In the genomic region with DNA sequence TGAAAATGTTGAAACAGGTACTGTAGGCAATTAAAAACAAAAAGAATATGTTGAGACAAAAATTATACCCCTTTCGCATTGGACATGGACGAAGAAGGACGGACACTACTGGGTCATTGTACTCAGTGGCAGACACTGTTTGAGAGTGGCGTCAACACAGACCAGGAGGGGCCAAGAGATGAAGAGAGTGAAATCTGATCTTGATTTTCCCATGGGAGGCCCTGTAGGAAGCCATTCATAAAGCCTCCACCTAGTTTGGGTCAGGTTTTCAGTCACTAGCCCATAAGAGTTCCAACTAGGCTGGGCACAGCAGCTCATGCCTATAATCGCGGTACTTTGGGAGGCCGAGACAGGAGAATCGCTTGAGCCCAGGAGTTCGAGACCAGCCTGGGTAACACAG, we compare ENCODE assay signal across 15 cellular contexts.
"Had no signal": no experiment of that assay in that cellular context is flagged by ENCODE, and none has a peak within 500 bp of the region (broad histone marks: within the 10 kb centered on the region; RNA-seq: fewer than 3 reads in every experiment).

No MANE protein-coding gene starts in this region.

- H3K4me1 Mint-ChIP-seq: activated CD8-positive, alpha-beta memory T cell treated with anti-CD3 and anti-CD28 coated beads, Interleukin-2, amount 10 ng/mL, durations not matched to agents 7 days and 5 days; activated naive CD8-positive, alpha-beta T cell treated with anti-CD3 and anti-CD28 coated beads for 36 hours; natural killer cell had no signal

- H3K27ac Mint-ChIP-seq: activated CD8-positive, alpha-beta memory T cell treated with anti-CD3 and anti-CD28 coated beads, Interleukin-2, amount 10 ng/mL, durations not matched to agents 7 days and 5 days; activated naive CD8-positive, alpha-beta T cell treated with anti-CD3 and anti-CD28 coated beads for 36 hours; activated T-cell treated with anti-CD3 and anti-CD28 coated beads, Interleukin-2, amount 50 U/mL, for 24 hours; natural killer cell had no signal

- DNase-seq: activated CD4-positive, alpha-beta T cell treated with anti-CD3 and anti-CD28 coated beads, Interleukin-2, amount 50 U/mL, for 48 hours; activated CD8-positive, alpha-beta memory T cell treated with anti-CD3 and anti-CD28 coated beads, Interleukin-2, amount 10 ng/mL, durations not matched to agents 7 days and 5 days; activated gamma-delta T cell treated with Interleukin-2 at 50 U/mL for 16 hours; activated naive CD8-positive, alpha-beta T cell treated with anti-CD3 and anti-CD28 coated beads for 36 hours; activated T-cell treated with anti-CD3 and anti-CD28 coated beads, Interleukin-2, amount 50 U/mL, for 24 hours; brain microvascular endothelial cell; left colon; mucosa of descending colon; natural killer cell; nucleus accumbens; small intestine had no signal

- H3K4me1 ChIP-seq: right atrium auricular region, tibial nerve had no signal

- H3K27me3 ChIP-seq: brain microvascular endothelial cell, right atrium auricular region, tibial nerve had no signal

- ATAC-seq: activated CD4-positive, CD25-positive, alpha-beta regulatory T cell treated with anti-CD3 and anti-CD28 coated beads, Interleukin-2, amount 50 U/mL, for 24 hours; activated CD8-positive, alpha-beta memory T cell treated with anti-CD3 and anti-CD28 coated beads, Interleukin-2, amount 10 ng/mL, durations not matched to agents 7 days and 5 days; esophagus mucosa; left colon; mucosa of descending colon; natural killer cell had no signal

- H3K27ac ChIP-seq: brain microvascular endothelial cell, right atrium auricular region, tibial nerve had no signal

- H3K9me3 Mint-ChIP-seq: activated naive CD8-positive, alpha-beta T cell treated with anti-CD3 and anti-CD28 coated beads for 36 hours; activated T-cell treated with anti-CD3 and anti-CD28 coated beads, Interleukin-2, amount 50 U/mL, for 24 hours; natural killer cell had no signal

- H3K9me3 ChIP-seq: mucosa of descending colon, right atrium auricular region, tibial nerve had no signal

- H3K27me3 Mint-ChIP-seq: activated CD8-positive, alpha-beta memory T cell treated with anti-CD3 and anti-CD28 coated beads, Interleukin-2, amount 10 ng/mL, durations not matched to agents 7 days and 5 days; activated naive CD8-positive, alpha-beta T cell treated with anti-CD3 and anti-CD28 coated beads for 36 hours; activated T-cell treated with anti-CD3 and anti-CD28 coated beads, Interleukin-2, amount 50 U/mL, for 24 hours had no signal

- H3K4me3 ChIP-seq: mucosa of descending colon, right atrium auricular region, tibial nerve had no signal

- FAIRE-seq: small intestine had no signal

- H3K36me3 ChIP-seq: brain microvascular endothelial cell, right atrium auricular region, tibial nerve had no signal

- H3K4me3 Mint-ChIP-seq: activated CD8-positive, alpha-beta memory T cell treated with anti-CD3 and anti-CD28 coated beads, Interleukin-2, amount 10 ng/mL, durations not matched to agents 7 days and 5 days; activated naive CD8-positive, alpha-beta T cell treated with anti-CD3 and anti-CD28 coated beads for 36 hours; activated T-cell treated with anti-CD3 and anti-CD28 coated beads, Interleukin-2, amount 50 U/mL, for 24 hours; natural killer cell had no signal

- H3K36me3 Mint-ChIP-seq: activated CD8-positive, alpha-beta memory T cell treated with anti-CD3 and anti-CD28 coated beads, Interleukin-2, amount 10 ng/mL, durations not matched to agents 7 days and 5 days; activated naive CD8-positive, alpha-beta T cell treated with anti-CD3 and anti-CD28 coated beads for 36 hours; natural killer cell had no signal
